In genomic region chr4:142801966-142802365, GRCh38 we compare ENCODE assay signal across 28 cellular contexts. TPM values are rescaled to one million over a fixed set of nuclear protein-coding genes. Genes with fewer than 3 reads are reported as not detected.
A peak's percentile ranks its signal among the peaks of the same experiment; 100 is the strongest.
DNase-seq lines count a peak whose midpoint lies in the region; ATAC-seq, FAIRE-seq and TF ChIP-seq lines count a peak whose summit lies in the region.
"Had no signal": no experiment of that assay in that cellular context is flagged by ENCODE, and none has a peak within 500 bp of the region (broad histone marks: within the 10 kb centered on the region; RNA-seq: fewer than 3 reads in every experiment).

No MANE protein-coding gene starts in this region.

- POLR2A ChIA-PET in PC-9 (lab: Charles Lee; ENCODE audit: unreplicated experiment): no interaction called here

- H3F3A ChIP-seq in PC-9 (ENCODE audit: insufficient read depth, low read depth): no peaks in the 10 kb centered on the region

- CTCF ChIA-PET in activated naive CD4-positive, alpha-beta T cell treated with anti-CD3 and anti-CD28 coated beads for 36 hours (lab: Charles Lee): no interaction called here
- CTCF ChIA-PET in PC-9 (lab: Charles Lee): no interaction called here

- no peaks in the 10 kb centered on the region for H3K9me3 Mint-ChIP-seq in activated naive CD4-positive, alpha-beta T cell treated with anti-CD3 and anti-CD28 coated beads for 36 hours
- no peaks in the 10 kb centered on the region for H3K9me3 Mint-ChIP-seq in stimulated activated naive CD8-positive, alpha-beta T cell treated with anti-CD3 and anti-CD28 coated beads, Interleukin-15, amount 100 ng/mL, for 72 hours
- H3K9me3 Mint-ChIP-seq: CD8-positive, alpha-beta T cell; WTC11 had no signal

- H3K27ac ChIP-seq in PC-9: no peak overlapping the region
- H3K27ac ChIP-seq: esophagus squamous epithelium, gastroesophageal sphincter, lower lobe of right lung, suprapubic skin, uterus had no signal

- no peaks in the 10 kb centered on the region; the same call in 1 of the 2 replicates for H3K4me1 ChIP-seq in PC-9 (replicated peaks; ENCODE audit: insufficient read depth)
- H3K4me1 ChIP-seq: gastroesophageal sphincter, HAP-1, lower lobe of right lung, suprapubic skin, uterus had no signal

- peaks cover 19% of the 10 kb centered on the region for H3K4me1 Mint-ChIP-seq in activated naive CD4-positive, alpha-beta T cell treated with anti-CD3 and anti-CD28 coated beads for 36 hours (ENCODE audit: low read depth)
- peaks cover 18% of the 10 kb centered on the region for H3K4me1 Mint-ChIP-seq in stimulated activated naive CD8-positive, alpha-beta T cell treated with anti-CD3 and anti-CD28 coated beads, Interleukin-15, amount 100 ng/mL, for 72 hours
- H3K4me1 Mint-ChIP-seq: WTC11 had no signal

- peaks cover 14% of the 10 kb centered on the region for H3K36me3 Mint-ChIP-seq in activated naive CD4-positive, alpha-beta T cell treated with anti-CD3 and anti-CD28 coated beads for 36 hours (ENCODE audit: low read depth)
- H3K36me3 Mint-ChIP-seq: activated CD8-positive, alpha-beta memory T cell treated with anti-CD3 and anti-CD28 coated beads, Interleukin-2, amount 10 ng/mL, durations not matched to agents 7 days and 5 days; CD8-positive, alpha-beta T cell; WTC11 had no signal

- peak; percentile 100 for ATAC-seq in stimulated activated naive CD8-positive, alpha-beta T cell treated with anti-CD3 and anti-CD28 coated beads, Interleukin-15, amount 100 ng/mL, for 72 hours
- ATAC-seq: activated CD8-positive, alpha-beta memory T cell treated with anti-CD3 and anti-CD28 coated beads, Interleukin-2, amount 10 ng/mL, durations not matched to agents 7 days and 5 days; CD8-positive, alpha-beta T cell; gastroesophageal sphincter; lower lobe of right lung; sciatic nerve; WTC11 had no signal

- DNase-seq in activated naive CD4-positive, alpha-beta T cell treated with anti-CD3 and anti-CD28 coated beads for 36 hours: peak; percentile 58
- no peak for DNase-seq in activated naive CD4-positive, alpha-beta T cell (lab: John Stamatoyannopoulos, UW)
- DNase-seq in PC-9 (peak; percentile 17 to 55), bronchial epithelial cell (ENCODE audit: low read depth) (peak; percentile 94), activated gamma-delta T cell (lab: John Stamatoyannopoulos, UW) (no peak), NCI-H2196 (lab: John Stamatoyannopoulos, UW; ENCODE audit: unreplicated experiment) (no peak)
- peak; percentile 36 to 63 for DNase-seq in stimulated activated naive CD8-positive, alpha-beta T cell treated with anti-CD3 and anti-CD28 coated beads, Interleukin-15, amount 100 ng/mL, for 72 hours
- DNase-seq: activated CD8-positive, alpha-beta memory T cell treated with anti-CD3 and anti-CD28 coated beads, Interleukin-2, amount 10 ng/mL, durations not matched to agents 7 days and 5 days; activated gamma-delta T cell treated with Interleukin-2 at 50 U/mL for 16 hours; CD8-positive, alpha-beta T cell; DMS79; effector CD4-positive, alpha-beta T cell; esophagus squamous epithelium; kidney; lower lobe of right lung; MM.1S; NCI-H1436 treated with DMSO at 0.1 percent for 48 hours; NCI-H2171; NCI-H526; posterior cingulate gyrus; SK-N-SH; stimulated activated CD8-positive, alpha-beta memory T cell treated with anti-CD3 and anti-CD28 coated beads, Interleukin-4, amount 100 ng/mL, for 48 hours; uterus had no signal

- no peak overlapping the region for H3K4me3 ChIP-seq in PC-9
- H3K4me3 ChIP-seq in bronchial epithelial cell (ENCODE audit: low read depth, low read length): no peak overlapping the region
- H3K4me3 ChIP-seq: esophagus squamous epithelium, gastroesophageal sphincter, HAP-1, lower lobe of right lung, suprapubic skin, uterus had no signal

- no peak overlapping the region for H3K4me2 ChIP-seq in PC-9
- H3K4me2 ChIP-seq: SK-N-SH had no signal

- no peak overlapping the region for H2AFZ ChIP-seq in PC-9

- no peak for TF ChIP-seq CTCF in PC-9 (conservative IDR thresholded peaks at IDR 0.05)
- no peak for TF ChIP-seq CTCF in bronchial epithelial cell (IDR thresholded peaks at IDR 0.05; ENCODE audit: insufficient read depth, low read length, severe bottlenecking)

- no peak overlapping the region for H3K4me3 Mint-ChIP-seq in activated naive CD4-positive, alpha-beta T cell treated with anti-CD3 and anti-CD28 coated beads for 36 hours
- peak overlapping the region; percentile 34 to 45 for H3K4me3 Mint-ChIP-seq in stimulated activated naive CD8-positive, alpha-beta T cell treated with anti-CD3 and anti-CD28 coated beads, Interleukin-15, amount 100 ng/mL, for 72 hours
- H3K4me3 Mint-ChIP-seq: activated CD8-positive, alpha-beta memory T cell treated with anti-CD3 and anti-CD28 coated beads, Interleukin-2, amount 10 ng/mL, durations not matched to agents 7 days and 5 days; CD8-positive, alpha-beta T cell; WTC11 had no signal

- H3K79me2 ChIP-seq in PC-9 (ENCODE audit: low read depth): no peaks in the 10 kb centered on the region

- H3K9me3 ChIP-seq in PC-9 (ENCODE audit: insufficient read depth, low read depth): no peaks in the 10 kb centered on the region; the same call in 1 of the 2 replicates
- H3K9me3 ChIP-seq: esophagus squamous epithelium, gastroesophageal sphincter, HAP-1, lower lobe of right lung, SK-N-SH, suprapubic skin, uterus had no signal

- no peak for FAIRE-seq in bronchial epithelial cell (lab: Jason Lieb, UNC)
- FAIRE-seq: kidney had no signal

- H3K27ac Mint-ChIP-seq in activated naive CD4-positive, alpha-beta T cell treated with anti-CD3 and anti-CD28 coated beads for 36 hours: peak overlapping the region; percentile 24
- H3K27ac Mint-ChIP-seq in stimulated activated naive CD8-positive, alpha-beta T cell treated with anti-CD3 and anti-CD28 coated beads, Interleukin-15, amount 100 ng/mL, for 72 hours: no peak overlapping the region
- H3K27ac Mint-ChIP-seq: activated CD8-positive, alpha-beta memory T cell treated with anti-CD3 and anti-CD28 coated beads, Interleukin-2, amount 10 ng/mL, durations not matched to agents 7 days and 5 days; CD8-positive, alpha-beta T cell; WTC11 had no signal

- H3K27me3 ChIP-seq in PC-9 (ENCODE audit: insufficient read depth, low read depth): no peaks in the 10 kb centered on the region
- H3K27me3 ChIP-seq in bronchial epithelial cell (ENCODE audit: control insufficient read depth, insufficient read depth, low read length): no peaks in the 10 kb centered on the region
- H3K27me3 ChIP-seq: esophagus squamous epithelium, gastroesophageal sphincter, suprapubic skin, uterus had no signal

- intact Hi-C loops in activated naive CD4-positive, alpha-beta T cell treated with anti-CD3 and anti-CD28 coated beads for 36 hours (cut with micrococcal nuclease): loop anchor here (1.0 to 5.0 kb wide), 2 partner anchors 15 to 60 kb away; no protein-coding TSS in a partner anchor
- intact Hi-C loops in PC-9 (cut with micrococcal nuclease; ENCODE audit: unreplicated experiment): loop anchor here (1.0 kb wide), 1 partner anchor 30 kb away; no protein-coding TSS in a partner anchor

- no peaks in the 10 kb centered on the region for H3K9me2 ChIP-seq in PC-9 (ENCODE audit: insufficient read depth)
- H3K9me2 ChIP-seq: SK-N-SH had no signal

- H3K27me3 Mint-ChIP-seq in activated naive CD4-positive, alpha-beta T cell treated with anti-CD3 and anti-CD28 coated beads for 36 hours (ENCODE audit: low read depth): no peaks in the 10 kb centered on the region
- no peaks in the 10 kb centered on the region for H3K27me3 Mint-ChIP-seq in stimulated activated naive CD8-positive, alpha-beta T cell treated with anti-CD3 and anti-CD28 coated beads, Interleukin-15, amount 100 ng/mL, for 72 hours

- no TSS peak for BruUV-seq in PC-9 (replicated peaks; lab: Mats Ljungman, UMichigan)

- H3K36me3 ChIP-seq in PC-9 (ENCODE audit: low read depth) (0 out of 2 replicates have a peak, but pooled peaks cover 5% of the 10 kb centered on the region), bronchial epithelial cell (ENCODE audit: control insufficient read depth, insufficient read depth, low read length) (no peaks in the 10 kb centered on the region)
- H3K36me3 ChIP-seq: esophagus squamous epithelium, gastroesophageal sphincter, HAP-1, lower lobe of right lung, suprapubic skin, uterus had no signal

- no peaks in the 10 kb centered on the region for H4K20me1 ChIP-seq in PC-9 (ENCODE audit: insufficient read depth)

RNA-seq across cellular contexts. Expression of gene INPP4B, which starts 44.1 kb away (rescaled TPM):
- total RNA-seq in activated naive CD4-positive, alpha-beta T cell treated with anti-CD3 and anti-CD28 coated beads for 36 hours: 10 to 100 TPM; 55.7 to 60.5 TPM
- total RNA-seq in PC-9 (2021) (46.9 and 53.7 TPM in 2 replicates), bronchial epithelial cell (63.2 and 74.8 TPM in 2 replicates)

Comparison
In these comparisons a context has a peak if more than half of its experiments do, and no peak if none do; other contexts are left out.
1. DNase-seq: peak in activated naive CD4-positive, alpha-beta T cell treated with anti-CD3 and anti-CD28 coated beads for 36 hours (single experiment), PC-9 (2 of 2), bronchial epithelial cell (single experiment) and stimulated activated naive CD8-positive, alpha-beta T cell treated with anti-CD3 and anti-CD28 coated beads, Interleukin-15, amount 100 ng/mL, for 72 hours (2 of 2); none in activated naive CD4-positive, alpha-beta T cell (0 of 4), activated gamma-delta T cell (single experiment) and NCI-H2196 (single experiment).